8 cellular contexts compared by ENCODE assay signal in genomic region chr17:17971431-17972125, GRCh38. TPM values are rescaled to one million over a fixed set of nuclear protein-coding genes. Genes with fewer than 3 reads are reported as not detected.
A peak's percentile ranks its signal among the peaks of the same experiment; 100 is the strongest.
DNase-seq lines count a peak whose midpoint lies in the region; ATAC-seq and TF ChIP-seq lines count a peak whose summit lies in the region.

No MANE protein-coding gene starts in this region.

- peak overlapping the region; percentile 67 for H3K4me2 ChIP-seq in mesendoderm (ENCODE audit: low read length)

- H3K4me1 ChIP-seq in mesendoderm (ENCODE audit: control insufficient read depth, low read depth, low read length), result peaks cover 5% of the 10 kb centered on the region
- H3K4me1 ChIP-seq in transverse colon, result peaks cover 17 to 29% (median 20%) of the 10 kb centered on the region in 4 donors

- H3K9me3 ChIP-seq in transverse colon, result no peaks in the 10 kb centered on the region

- H3K23ac ChIP-seq in mesendoderm (ENCODE audit: low read length), result no peak overlapping the region

- no peak for TF ChIP-seq CTCF in transverse colon (IDR thresholded peaks at IDR 0.05)

- TF ChIP-seq EP300 in transverse colon (IDR thresholded peaks at IDR 0.05; ENCODE audit: low read depth), result no peak

- H2BK15ac ChIP-seq in mesendoderm (replicated peaks; ENCODE audit: low read depth), result no peak overlapping the region

- H2BK5ac ChIP-seq in mesendoderm (ENCODE audit: low read length), result no peak overlapping the region

- H3K36me3 ChIP-seq in mesendoderm (ENCODE audit: control insufficient read depth, insufficient read depth, low read length) (no peaks in the 10 kb centered on the region), transverse colon (no peaks in the 10 kb centered on the region)

- no peak overlapping the region for H4K5ac ChIP-seq in mesendoderm (ENCODE audit: low read length)

- no peaks in the 10 kb centered on the region for H3K79me2 ChIP-seq in mesendoderm (ENCODE audit: control insufficient read depth, insufficient read depth, low read length)

- no peak overlapping the region for H3K18ac ChIP-seq in mesendoderm (ENCODE audit: low read length)

- H3K4ac ChIP-seq in mesendoderm (ENCODE audit: low read depth, low read length), result no peak overlapping the region

- H3K4me3 ChIP-seq in mesendoderm (ENCODE audit: low read length) (peak overlapping the region; percentile 55), transverse colon (peak overlapping the region; percentile 59 to 93 (median 76))

- H3K9ac ChIP-seq in mesendoderm (ENCODE audit: low read length), result peak overlapping the region; percentile 65

- no peaks in the 10 kb centered on the region for H3K79me1 ChIP-seq in mesendoderm (ENCODE audit: low read length)

- peak; percentile 1 for ATAC-seq in GM18505 (IDR thresholded peaks at IDR 0.05; ENCODE audit: unreplicated experiment)
- peak; percentile 4; the same call in 2 of the 3 replicates for ATAC-seq in SK-N-SH treated with all-trans-retinoic acid at 6 μM for 48 hours
- ATAC-seq in GM19455 (IDR thresholded peaks at IDR 0.05; ENCODE audit: unreplicated experiment), result no peak
- no peak for ATAC-seq in HG02970 (IDR thresholded peaks at IDR 0.05; ENCODE audit: low FRiP score, unreplicated experiment)
- no peak for ATAC-seq in GM18517 (IDR thresholded peaks at IDR 0.05; ENCODE audit: unreplicated experiment)

- no peak overlapping the region for H4K8ac ChIP-seq in mesendoderm (ENCODE audit: low read depth, low read length)

- H3K56ac ChIP-seq in mesendoderm (ENCODE audit: low read length), result peak overlapping the region; percentile 83

- TF ChIP-seq POLR2A in GM18505 (IDR thresholded peaks at IDR 0.05; ENCODE audit: borderline replicate concordance, extremely low read depth, insufficient read depth, insufficient read length), result no peak
- no peak for TF ChIP-seq POLR2A in transverse colon (IDR thresholded peaks at IDR 0.05)

- H2BK120ac ChIP-seq in mesendoderm (ENCODE audit: low read depth, low read length), result no peak overlapping the region

- H3K27me3 ChIP-seq in mesendoderm (ENCODE audit: insufficient read depth, low read length, poor library complexity) (no peaks in the 10 kb centered on the region), transverse colon (no peaks in the 10 kb centered on the region)

- H2AK5ac ChIP-seq in mesendoderm (ENCODE audit: low read length), result no peak overlapping the region

- intact Hi-C loops in transverse colon (cut with DNase I; ENCODE audit: low total_unique reads), result no loop called here

- in situ Hi-C loops in transverse colon (cut with MboI; ENCODE audit: low pct_ligation_motif_present in 1 of 4, low pct_unique_long_range_greater_than_20kb in 1 of 4, low sequenced_read_pairs in 3 of 4), result loop anchor here in 1 of 4 donors (10.0 kb wide), 1 partner anchor 53 kb away; no protein-coding TSS in a partner anchor

- H3K27ac ChIP-seq in mesendoderm (ENCODE audit: low read depth, low read length) (no peak overlapping the region), transverse colon (peak overlapping the region; percentile 91 to 96 (median 94))

- WGBS in mesendoderm (ENCODE audit: extremely low coverage, insufficient coverage, low lambda C conversion rate), result no CpG with 5 or more reads among the region's 33 CpGs
- WGBS in transverse colon (ENCODE audit: low coverage in 1 of 2), 2 donors, result 2% methylated on average over 14 of the region's 33 CpGs; no CpG with 5 or more reads in 1 of the 2 donors

- peak; percentile 32 for DNase-seq in effector CD4-positive, alpha-beta T cell
- peak; percentile 34 for DNase-seq in mesendoderm
- peak; percentile 48 for DNase-seq in transverse colon

TF ChIP-seq in SK-N-SH treated with all-trans-retinoic acid at 6 μM for 48 hours, 23 proteins besides CTCF, POLR2A, EP300 and RAD21:
- no peak for TF ChIP-seq ISL1 (CRISPR knock-in tag; IDR thresholded peaks at IDR 0.05)
- TF ChIP-seq CSRNP3 (CRISPR knock-in tag; IDR thresholded peaks at IDR 0.05), result no peak
- no peak for TF ChIP-seq ZNF70 (CRISPR knock-in tag; IDR thresholded peaks at IDR 0.05)
- TF ChIP-seq GLIS3 (CRISPR knock-in tag; IDR thresholded peaks at IDR 0.05), result no peak
- no peak for TF ChIP-seq ARNTL (CRISPR knock-in tag; IDR thresholded peaks at IDR 0.05; ENCODE audit: borderline replicate concordance, low read depth)
- no peak for TF ChIP-seq ZNF8 (CRISPR knock-in tag; IDR thresholded peaks at IDR 0.05)
- TF ChIP-seq, protein P1, sequence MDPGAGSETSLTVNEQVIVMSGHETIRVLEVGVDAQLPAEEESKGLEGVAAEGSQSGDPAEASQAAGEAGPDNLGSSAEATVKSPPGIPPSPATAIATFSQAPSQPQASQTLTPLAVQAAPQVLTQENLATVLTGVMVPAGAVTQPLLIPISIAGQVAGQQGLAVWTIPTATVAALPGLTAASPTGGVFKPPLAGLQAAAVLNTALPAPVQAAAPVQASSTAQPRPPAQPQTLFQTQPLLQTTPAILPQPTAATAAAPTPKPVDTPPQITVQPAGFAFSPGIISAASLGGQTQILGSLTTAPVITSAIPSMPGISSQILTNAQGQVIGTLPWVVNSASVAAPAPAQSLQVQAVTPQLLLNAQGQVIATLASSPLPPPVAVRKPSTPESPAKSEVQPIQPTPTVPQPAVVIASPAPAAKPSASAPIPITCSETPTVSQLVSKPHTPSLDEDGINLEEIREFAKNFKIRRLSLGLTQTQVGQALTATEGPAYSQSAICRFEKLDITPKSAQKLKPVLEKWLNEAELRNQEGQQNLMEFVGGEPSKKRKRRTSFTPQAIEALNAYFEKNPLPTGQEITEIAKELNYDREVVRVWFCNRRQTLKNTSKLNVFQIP (CRISPR knock-in tag; IDR thresholded peaks at IDR 0.05; ENCODE audit: borderline replicate concordance, low read depth), result no peak
- no peak for TF ChIP-seq PPARA (CRISPR knock-in tag; IDR thresholded peaks at IDR 0.05; ENCODE audit: borderline replicate concordance)
- TF ChIP-seq TCF4 (CRISPR knock-in tag; IDR thresholded peaks at IDR 0.05; ENCODE audit: borderline replicate concordance), result no peak
- no peak for TF ChIP-seq PATZ1 (CRISPR knock-in tag; IDR thresholded peaks at IDR 0.05; ENCODE audit: borderline replicate concordance)
- no peak for TF ChIP-seq ZNF565 (CRISPR knock-in tag; conservative IDR thresholded peaks at IDR 0.05; ENCODE audit: low read depth)

RNA-seq across cellular contexts. Expression of gene TOM1L2, which starts 0.6 kb away (rescaled TPM):
- 4.7 TPM for polyA plus RNA-seq in mesendoderm (2013, experiment 1 of 2)
- 5.2 TPM for polyA plus RNA-seq in mesendoderm (2013, experiment 2 of 2)
- 100 to 1,000 TPM in 2 of 4 donors, 10 to 100 TPM in 2; 65.9 to 178 (median 97.7) TPM for total RNA-seq in transverse colon

RNA-seq across cellular contexts. Expression of gene DRC3, which starts 1.1 kb away (rescaled TPM):
- polyA plus RNA-seq in mesendoderm (2013, experiment 1 of 2), result 0.13 TPM
- 0.13 TPM for polyA plus RNA-seq in mesendoderm (2013, experiment 2 of 2)
- total RNA-seq in transverse colon, result 1 to 10 TPM in 1 of 4 donors, under 1 TPM in 2, not detected in 1; 0.64 to 1.8 (median 0.82) TPM

Comparison
In these comparisons a context has a peak if more than half of its experiments do, and no peak if none do; other contexts are left out.
1. ATAC-seq: peak in GM18505 (single experiment) and SK-N-SH treated with all-trans-retinoic acid at 6 μM for 48 hours (single experiment); none in GM19455 (single experiment), HG02970 (single experiment) and GM18517 (single experiment).
2. Peak in every context shown above with its lines, with median percentiles within 50 percentile points of each other: DNase-seq.